10 cellular contexts compared by ENCODE assay signal in the genomic region with DNA sequence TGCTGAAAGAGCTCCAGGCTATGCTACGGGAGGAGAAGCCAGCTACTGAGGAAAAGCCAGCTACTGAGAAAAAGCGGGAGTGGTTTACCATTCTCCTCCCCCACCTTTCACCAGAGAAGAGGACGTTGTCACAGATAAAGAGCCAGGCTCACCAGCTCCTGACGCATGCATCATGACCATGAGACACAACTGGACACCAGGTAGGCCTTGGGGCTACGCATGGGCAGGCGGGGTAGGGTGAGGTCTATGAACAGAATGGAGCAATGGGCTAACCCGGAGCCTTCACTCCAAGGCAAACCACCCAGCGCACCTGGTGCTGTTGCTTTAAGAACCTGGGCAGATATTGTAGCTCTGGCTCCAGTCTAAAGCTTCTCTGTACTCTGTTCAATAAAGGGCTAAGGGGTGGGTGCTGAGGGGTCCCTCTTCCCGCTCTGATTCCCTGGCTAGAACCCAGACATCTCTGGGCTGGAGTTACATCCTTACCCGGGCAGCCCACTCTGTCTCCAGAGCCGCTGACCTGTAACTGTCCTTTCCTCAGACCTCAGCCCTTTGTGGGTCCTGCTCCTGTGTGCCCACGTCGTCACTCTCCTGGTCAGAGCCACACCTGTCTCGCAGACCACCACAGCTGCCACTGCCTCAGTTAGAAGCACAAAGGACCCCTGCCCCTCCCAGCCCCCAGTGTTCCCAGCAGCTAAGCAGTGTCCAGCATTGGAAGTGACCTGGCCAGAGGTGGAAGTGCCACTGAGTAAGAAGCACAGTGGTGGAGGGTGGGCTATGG. TPM values are rescaled to one million over a fixed set of nuclear protein-coding genes. Genes with fewer than 3 reads are reported as not detected.
A peak's percentile ranks its signal among the peaks of the same experiment; 100 is the strongest.
DNase-seq lines count a peak whose midpoint lies in the region; ATAC-seq and TF ChIP-seq lines count a peak whose summit lies in the region.
"Had no signal": no experiment of that assay in that cellular context is flagged by ENCODE, and none has a peak within 500 bp of the region (broad histone marks: within the 10 kb centered on the region; RNA-seq: fewer than 3 reads in every experiment).

No MANE protein-coding gene starts in this region.

- peaks cover 0 to 38% of the 10 kb centered on the region in 2 donors for H3K36me3 ChIP-seq in adrenal gland (replicated peaks in 1 of 2)
- H3K36me3 ChIP-seq in stomach smooth muscle (ENCODE audit: control insufficient read depth in 2 of 2, insufficient read depth in 2 of 2, low read length in 2 of 2) = peaks cover 31 to 35% of the 10 kb centered on the region in 2 donors

- ATAC-seq in activated CD4-positive, alpha-beta T cell treated with anti-CD3 and anti-CD28 coated beads for 36 hours = no peak
- ATAC-seq in memory B cell (ENCODE audit: low read depth) (no peak), GM18498 (IDR thresholded peaks at IDR 0.05; ENCODE audit: unreplicated experiment) (no peak)

- no peak for DNase-seq in activated CD4-positive, alpha-beta T cell treated with anti-CD3 and anti-CD28 coated beads for 36 hours
- DNase-seq in activated CD4-positive, alpha-beta T cell treated with anti-CD3 and anti-CD28 coated beads, Interleukin-2, amount 50 U/mL, for 48 hours = no peak
- DNase-seq in adrenal gland (peak; percentile 75 to 94 (median 89)), memory B cell (ENCODE audit: low spot score in 2 of 2) (no peak), SW480 (ENCODE audit: low spot score) (no peak), Calu3 (no peak)
- DNase-seq: NCI-H1092; stimulated activated CD4-positive, alpha-beta T cell treated with anti-CD3 and anti-CD28 coated beads, Interleukin-2, amount 100 ng/mL, for 48 hours had no signal

- H3K27ac ChIP-seq in adrenal gland (peak overlapping the region; percentile 73 to 97 (median 79)), stomach smooth muscle (ENCODE audit: low read length) (peak overlapping the region; percentile 73)

- no peaks in the 10 kb centered on the region for H3K9me3 ChIP-seq in adrenal gland (replicated peaks in 1 of 3)
- H3K9me3 ChIP-seq in stomach smooth muscle (ENCODE audit: control insufficient read depth in 2 of 2, low read length in 2 of 2) = no peaks in the 10 kb centered on the region

- no peak for TF ChIP-seq CTCF in adrenal gland (IDR thresholded peaks at IDR 0.05)
- no peak for TF ChIP-seq CTCF in Calu3 (IDR thresholded peaks at IDR 0.05; ENCODE audit: unreplicated experiment)

- CTCF ChIA-PET in activated CD4-positive, alpha-beta T cell treated with anti-CD3 and anti-CD28 coated beads for 36 hours (lab: Charles Lee) = interaction anchor here (0.6 to 2.0 kb wide), 7 partner anchors 10 to 471 kb away, joined by 3 to 7 read pairs (median 4); no protein-coding TSS in a partner anchor
- CTCF ChIA-PET in Calu3 (lab: Charles Lee) = no interaction called here

- H3K4me3 Mint-ChIP-seq in activated CD4-positive, alpha-beta T cell treated with anti-CD3 and anti-CD28 coated beads for 36 hours = no peak overlapping the region
- peak overlapping the region; percentile 96 for H3K4me3 Mint-ChIP-seq in memory B cell
- H3K4me3 Mint-ChIP-seq in Calu3 (ENCODE audit: low read depth, unreplicated experiment) = no peak overlapping the region

- no peaks in the 10 kb centered on the region for H3K27me3 Mint-ChIP-seq in activated CD4-positive, alpha-beta T cell treated with anti-CD3 and anti-CD28 coated beads for 36 hours
- H3K27me3 Mint-ChIP-seq in memory B cell = no peaks in the 10 kb centered on the region
- H3K27me3 Mint-ChIP-seq in Calu3 (ENCODE audit: unreplicated experiment) = no peaks in the 10 kb centered on the region

- H3K4me1 Mint-ChIP-seq in activated CD4-positive, alpha-beta T cell treated with anti-CD3 and anti-CD28 coated beads for 36 hours = peaks cover 20% of the 10 kb centered on the region
- H3K4me1 Mint-ChIP-seq in memory B cell (peaks cover 41% of the 10 kb centered on the region), Calu3 (ENCODE audit: low read depth, unreplicated experiment) (no peaks in the 10 kb centered on the region)

- peak overlapping the region; percentile 36 to 47 for H3K9ac ChIP-seq in stomach smooth muscle (ENCODE audit: low read length in 2 of 2)

- WGBS in adrenal gland, 4 donors = 50 to 66% (median 60%) methylated on average over 12 to 14 of the region's 14 CpGs

- TF ChIP-seq POLR2A in adrenal gland (IDR thresholded peaks at IDR 0.05) = peak in 1 of 2 donors; percentile 41

- no peaks in the 10 kb centered on the region for H3K9me3 Mint-ChIP-seq in activated CD4-positive, alpha-beta T cell treated with anti-CD3 and anti-CD28 coated beads for 36 hours (ENCODE audit: low read depth)
- H3K9me3 Mint-ChIP-seq in memory B cell = no peaks in the 10 kb centered on the region
- no peaks in the 10 kb centered on the region for H3K9me3 Mint-ChIP-seq in Calu3 (ENCODE audit: low read depth, unreplicated experiment)

- intact Hi-C loops in activated CD4-positive, alpha-beta T cell treated with anti-CD3 and anti-CD28 coated beads for 36 hours (cut with DNase I, micrococcal nuclease) = no loop called here
- intact Hi-C loops in adrenal gland (cut with DNase I) (no loop called here), Calu3 (cut with micrococcal nuclease; ENCODE audit: unreplicated experiment) (no loop called here)

- peak overlapping the region; percentile 90 for H3K27ac Mint-ChIP-seq in activated CD4-positive, alpha-beta T cell treated with anti-CD3 and anti-CD28 coated beads for 36 hours
- H3K27ac Mint-ChIP-seq in memory B cell = peak overlapping the region; percentile 98
- no peak overlapping the region for H3K27ac Mint-ChIP-seq in Calu3 (ENCODE audit: unreplicated experiment)

- peaks cover 24% of the 10 kb centered on the region for H3K36me3 Mint-ChIP-seq in activated CD4-positive, alpha-beta T cell treated with anti-CD3 and anti-CD28 coated beads for 36 hours (ENCODE audit: low read depth)
- H3K36me3 Mint-ChIP-seq in memory B cell = peaks cover 19% of the 10 kb centered on the region
- peaks cover 37% of the 10 kb centered on the region for H3K36me3 Mint-ChIP-seq in Calu3 (ENCODE audit: insufficient read depth, unreplicated experiment)

- H3K4me1 ChIP-seq in adrenal gland (replicated peaks in 1 of 2) (peaks cover 9 to 29% of the 10 kb centered on the region in 2 donors), stomach smooth muscle (ENCODE audit: control insufficient read depth, insufficient read depth, low read length) (peaks cover 25% of the 10 kb centered on the region)

- H3K4me3 ChIP-seq in adrenal gland (peak overlapping the region in 1 of 4 donors; percentile 37), stomach smooth muscle (ENCODE audit: low read length in 2 of 2) (peak overlapping the region; percentile 54 to 58)

- no TSS peak for BruUV-seq in Calu3 (replicated peaks; lab: Mats Ljungman, UMichigan)

- H3K27me3 ChIP-seq in adrenal gland (no peaks in the 10 kb centered on the region), stomach smooth muscle (ENCODE audit: control insufficient read depth in 1 of 2, insufficient read depth in 2 of 2, low read length in 2 of 2) (no peaks in the 10 kb centered on the region)

- POLR2A ChIA-PET in activated CD4-positive, alpha-beta T cell treated with anti-CD3 and anti-CD28 coated beads for 36 hours (lab: Charles Lee) = interaction anchor here (0.6 kb wide), 1 partner anchor 33 kb away, joined by 3 read pairs; no protein-coding TSS in a partner anchor

RNA-seq across cellular contexts. Expression of gene IL18BP, which starts 1.3 kb away (rescaled TPM):
- total RNA-seq in activated CD4-positive, alpha-beta T cell treated with anti-CD3 and anti-CD28 coated beads for 36 hours = 10 to 100 TPM in 1 of 2 experiments, 1 to 10 TPM in 1; 8.4 to 10.2 TPM
- 10 to 100 TPM in 4 of 8 donors, 1 to 10 TPM in 4; 4.3 to 41.2 (median 9.7) TPM for total RNA-seq in adrenal gland
- 10 to 100 TPM; 17.3 to 25.4 (median 19.2) TPM for polyA plus RNA-seq in adrenal gland
- total RNA-seq in Calu3 (2022) = 12.4 and 13.2 TPM in 2 replicates

Comparison
In these comparisons a context has a peak if more than half of its experiments do, and no peak if none do; other contexts are left out.
1. DNase-seq: peak in adrenal gland (7 of 7); none in activated CD4-positive, alpha-beta T cell treated with anti-CD3 and anti-CD28 coated beads for 36 hours (single experiment), activated CD4-positive, alpha-beta T cell treated with anti-CD3 and anti-CD28 coated beads, Interleukin-2, amount 50 U/mL, for 48 hours (0 of 2), memory B cell (0 of 2), SW480 (single experiment) and Calu3 (single experiment).